ENCODE assay signal across 1 cellular context in the genomic region with DNA sequence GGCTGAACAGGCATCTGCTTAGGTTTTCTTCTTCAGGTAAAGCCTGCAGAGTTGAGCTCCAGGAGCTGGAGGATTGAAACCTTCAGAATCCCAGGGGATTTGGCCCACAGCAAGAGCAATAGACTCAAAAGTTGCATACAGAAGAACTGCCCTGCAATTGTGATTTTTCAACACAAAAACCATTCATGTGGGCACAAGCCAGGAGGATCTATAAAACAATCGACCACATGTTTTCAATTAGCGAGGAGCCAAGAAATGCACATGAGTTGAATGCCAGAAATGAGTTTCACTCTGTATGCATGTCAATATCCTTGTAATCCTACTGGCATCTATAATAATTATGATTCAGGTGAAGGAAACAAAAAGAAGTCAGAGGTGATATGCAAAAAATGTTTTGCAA.
TF ChIP-seq lines count a peak whose summit lies in the region.

No MANE protein-coding gene starts in this region.

TF ChIP-seq in IMR-90, 13 proteins besides CTCF, POLR2A, EP300 and RAD21:
- TF ChIP-seq MXI1 (IDR thresholded peaks at IDR 0.05; ENCODE audit: borderline replicate concordance, low read depth, low read length) (no peak), MAFK (IDR thresholded peaks at IDR 0.05; ENCODE audit: low read depth, low read length) (no peak), NFE2L2 (IDR thresholded peaks at IDR 0.05; ENCODE audit: low read depth, low read length) (no peak), CEBPB (IDR thresholded peaks at IDR 0.05; ENCODE audit: low read depth, low read length) (no peak), SMC3 (IDR thresholded peaks at IDR 0.05; ENCODE audit: low read depth, low read length) (no peak)
- TF ChIP-seq, protein P1, sequence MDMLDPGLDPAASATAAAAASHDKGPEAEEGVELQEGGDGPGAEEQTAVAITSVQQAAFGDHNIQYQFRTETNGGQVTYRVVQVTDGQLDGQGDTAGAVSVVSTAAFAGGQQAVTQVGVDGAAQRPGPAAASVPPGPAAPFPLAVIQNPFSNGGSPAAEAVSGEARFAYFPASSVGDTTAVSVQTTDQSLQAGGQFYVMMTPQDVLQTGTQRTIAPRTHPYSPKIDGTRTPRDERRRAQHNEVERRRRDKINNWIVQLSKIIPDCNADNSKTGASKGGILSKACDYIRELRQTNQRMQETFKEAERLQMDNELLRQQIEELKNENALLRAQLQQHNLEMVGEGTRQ (IDR thresholded peaks at IDR 0.05; ENCODE audit: low read depth, low read length) = no peak
